Comparison of ENCODE assay signal across 16 cellular contexts in genomic region chr3:94130690-94131089, GRCh38.
"Had no signal": no experiment of that assay in that cellular context is flagged by ENCODE, and none has a peak within 500 bp of the region (broad histone marks: within the 10 kb centered on the region; RNA-seq: fewer than 3 reads in every experiment).

No MANE protein-coding gene starts in this region.

- H3K4me1 ChIP-seq: colonic mucosa, prostate gland, spleen, suprapubic skin, upper lobe of right lung had no signal

- H3K9me3 Mint-ChIP-seq: activated T-cell treated with anti-CD3 and anti-CD28 coated beads, Interleukin-2, amount 50 U/mL, for 4 hours; natural killer cell treated with Interleukin-12 subunit alpha and Interleukin-12 subunit beta and Interleukin-15 and Interleukin-18, amount 100 ng/mL, for 72 hours had no signal

- H3K27me3 Mint-ChIP-seq: activated CD8-positive, alpha-beta memory T cell treated with anti-CD3 and anti-CD28 coated beads, Interleukin-2, amount 10 ng/mL, durations not matched to agents 7 days and 5 days; natural killer cell treated with Interleukin-12 subunit alpha and Interleukin-12 subunit beta and Interleukin-15 and Interleukin-18, amount 100 ng/mL, for 72 hours had no signal

- H3K4me3 Mint-ChIP-seq: activated CD8-positive, alpha-beta memory T cell treated with anti-CD3 and anti-CD28 coated beads, Interleukin-2, amount 10 ng/mL, durations not matched to agents 7 days and 5 days; activated T-cell treated with anti-CD3 and anti-CD28 coated beads, Interleukin-2, amount 50 U/mL, for 4 hours; natural killer cell treated with Interleukin-12 subunit alpha and Interleukin-12 subunit beta and Interleukin-15 and Interleukin-18, amount 100 ng/mL, for 72 hours had no signal

- H3K27me3 ChIP-seq: cardiac muscle cell, colonic mucosa, esophagus squamous epithelium, spleen, suprapubic skin, upper lobe of right lung had no signal

- FAIRE-seq: islet of Langerhans had no signal

- ATAC-seq: activated CD8-positive, alpha-beta memory T cell treated with anti-CD3 and anti-CD28 coated beads, Interleukin-2, amount 10 ng/mL, durations not matched to agents 7 days and 5 days; activated T-cell treated with anti-CD3 and anti-CD28 coated beads, Interleukin-2, amount 50 U/mL, for 4 hours; natural killer cell treated with Interleukin-12 subunit alpha and Interleukin-12 subunit beta and Interleukin-15 and Interleukin-18, amount 100 ng/mL, for 72 hours; sciatic nerve; stimulated activated naive CD8-positive, alpha-beta T cell treated with anti-CD3 and anti-CD28 coated beads, Interleukin-15, Interleukin-2, amounts not matched to agents 100 U/mL and 50 U/mL, for 24 hours; upper lobe of right lung had no signal

- H3K27ac ChIP-seq: cardiac muscle cell, colonic mucosa, esophagus squamous epithelium, prostate gland, spleen, suprapubic skin, upper lobe of right lung had no signal

- DNase-seq: activated CD4-positive, CD25-positive, alpha-beta regulatory T cell; activated CD8-positive, alpha-beta memory T cell treated with anti-CD3 and anti-CD28 coated beads, Interleukin-2, amount 10 ng/mL, durations not matched to agents 7 days and 5 days; activated T-cell treated with anti-CD3 and anti-CD28 coated beads, Interleukin-2, amount 50 U/mL, for 4 hours; colonic mucosa; esophagus squamous epithelium; foreskin fibroblast; occipital lobe; spleen; stimulated activated naive CD8-positive, alpha-beta T cell treated with anti-CD3 and anti-CD28 coated beads, Interleukin-15, Interleukin-2, amounts not matched to agents 100 U/mL and 50 U/mL, for 24 hours; upper lobe of right lung had no signal

- H3K27ac Mint-ChIP-seq: activated CD8-positive, alpha-beta memory T cell treated with anti-CD3 and anti-CD28 coated beads, Interleukin-2, amount 10 ng/mL, durations not matched to agents 7 days and 5 days; natural killer cell treated with Interleukin-12 subunit alpha and Interleukin-12 subunit beta and Interleukin-15 and Interleukin-18, amount 100 ng/mL, for 72 hours had no signal
